13 cellular contexts compared by ENCODE assay signal in the genomic region with DNA sequence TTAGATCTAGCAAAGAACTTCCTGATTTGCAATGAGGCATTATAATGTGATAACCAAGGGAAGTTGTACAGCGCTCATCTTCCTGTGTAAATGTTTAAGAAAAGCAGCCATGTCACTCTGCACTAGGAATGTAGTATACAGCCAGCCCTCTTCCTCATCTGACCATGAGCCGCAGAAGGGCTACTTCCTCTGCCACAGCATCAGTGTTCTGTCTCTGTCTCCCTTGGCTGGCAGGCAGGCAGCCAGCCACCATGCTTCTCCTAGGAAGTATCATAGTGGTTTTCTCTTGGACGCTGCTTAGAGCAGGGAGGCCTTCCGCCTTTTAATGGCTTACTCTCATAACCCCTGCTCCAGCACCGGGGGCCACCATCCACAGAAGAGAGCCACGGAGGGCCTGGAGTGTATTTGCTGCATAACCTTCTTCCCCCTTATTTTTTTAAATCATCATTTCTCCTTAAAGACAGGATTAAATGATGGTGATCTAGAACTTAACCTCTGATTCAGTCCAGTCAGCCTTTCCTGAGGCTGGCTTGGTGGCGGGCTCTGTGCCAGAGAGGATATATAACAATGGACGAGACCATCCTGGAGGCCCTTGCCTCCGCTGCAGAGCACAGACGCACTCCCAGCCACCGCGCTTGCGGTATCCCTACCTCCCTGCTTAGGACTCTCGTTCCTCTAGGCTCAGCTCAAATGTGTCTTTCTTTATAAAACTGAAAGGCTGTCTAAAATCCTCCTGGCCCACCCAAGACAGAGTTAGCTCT. TPM values are rescaled to one million over a fixed set of nuclear protein-coding genes. Genes with fewer than 3 reads are reported as not detected.
DNase-seq lines count a peak whose midpoint lies in the region; ATAC-seq, FAIRE-seq and TF ChIP-seq lines count a peak whose summit lies in the region.
"Had no signal": no experiment of that assay in that cellular context is flagged by ENCODE, and none has a peak within 500 bp of the region (broad histone marks: within the 10 kb centered on the region; RNA-seq: fewer than 3 reads in every experiment).

No MANE protein-coding gene starts in this region.

- H3K4me3 ChIP-seq in Panc1 (ENCODE audit: low read depth in 2 of 2, low read length in 2 of 2) = no peak overlapping the region
- H3K4me3 ChIP-seq in dorsolateral prefrontal cortex = no peak overlapping the region
- H3K4me3 ChIP-seq: psoas muscle had no signal

- no TSS peak for BruUV-seq in Panc1 (replicated peaks; lab: Mats Ljungman, UMichigan)

- FAIRE-seq in GM12891 (lab: Jason Lieb, UNC) = peak; percentile 81

- POLR2A ChIA-PET in Panc1 (lab: Charles Lee) = no interaction called here

- H3K4me1 ChIP-seq in Panc1 (ENCODE audit: control insufficient read depth, insufficient read depth, low read length) = peaks cover 30% of the 10 kb centered on the region

- intact Hi-C loops in Panc1 (cut with micrococcal nuclease; ENCODE audit: unreplicated experiment) = no loop called here
- intact Hi-C loops in dorsolateral prefrontal cortex (cut with DNase I) = no loop called here
- intact Hi-C loops in posterior vena cava (cut with DNase I) = no loop called here

- H3K27ac ChIP-seq in Panc1 (ENCODE audit: low read length) = peak overlapping the region; percentile 18
- peak overlapping the region in 46 of 59 donors; percentile 4 to 87 (median 42) for H3K27ac ChIP-seq in dorsolateral prefrontal cortex
- H3K27ac ChIP-seq: psoas muscle, VCaP had no signal

- in situ Hi-C loops in Panc1 (cut with HindIII; ENCODE audit: low pct_unique_long_range_greater_than_20kb, low sequenced_read_pairs) = no loop called here

- DNase-seq in GM12891 (ENCODE audit: insufficient read length, low spot score) (no peak), Panc1 (ENCODE audit: low read depth, low spot score) (no peak), dorsolateral prefrontal cortex (peak in 1 of 10 donors; percentile 30), posterior vena cava (ENCODE audit: low spot score) (peak; percentile 82), HuH-7 (ENCODE audit: low spot score) (no peak)
- DNase-seq: activated CD8-positive, alpha-beta memory T cell treated with anti-CD3 and anti-CD28 coated beads, Interleukin-2, amount 50 U/mL, for 4 hours; CD8-positive, alpha-beta T cell; mesendoderm; psoas muscle; RPMI8226 had no signal

- no peaks in the 10 kb centered on the region for H3K9me3 ChIP-seq in Panc1 (ENCODE audit: control insufficient read depth, insufficient read depth, low read depth, low read length)
- H3K9me3 ChIP-seq: psoas muscle had no signal

- TF ChIP-seq CTCF in Panc1 (IDR thresholded peaks at IDR 0.05) (no peak), dorsolateral prefrontal cortex (IDR thresholded peaks at IDR 0.05 in 54 of 56, conservative IDR thresholded peaks at IDR 0.05 in 2 of 56; ENCODE audit: low read depth in 1 of 56, partially characterized antibody in 56 of 56) (no peak)

- ATAC-seq in Panc1 = no peak
- ATAC-seq in HG03439 (IDR thresholded peaks at IDR 0.05; ENCODE audit: unreplicated experiment) = no peak
- ATAC-seq in GM19452 (IDR thresholded peaks at IDR 0.05; ENCODE audit: unreplicated experiment) = no peak
- ATAC-seq: CD8-positive, alpha-beta T cell had no signal

- CTCF ChIA-PET in Panc1 (lab: Charles Lee) = no interaction called here

- no peaks in the 10 kb centered on the region for H3K36me3 ChIP-seq in Panc1 (ENCODE audit: control insufficient read depth, insufficient read depth, low read length)

- TF ChIP-seq POLR2A in GM12891 (IDR thresholded peaks at IDR 0.05; ENCODE audit: low read depth, low read length) = no peak

- H3K27me3 ChIP-seq in Panc1 (ENCODE audit: control insufficient read depth, insufficient read depth, low read length) (no peaks in the 10 kb centered on the region), dorsolateral prefrontal cortex (no peaks in the 10 kb centered on the region)

TF ChIP-seq in GM12891, 5 proteins besides CTCF, POLR2A, EP300 and RAD21:
- TF ChIP-seq SPI1 (IDR thresholded peaks at IDR 0.05; ENCODE audit: low read depth, low read length) (0 out of 2 replicates have a peak, but pooled peaks have one; percentile 6), PAX5 (IDR thresholded peaks at IDR 0.05; ENCODE audit: insufficient read depth, low read length, severe bottlenecking) (no peak)
TF ChIP-seq in GM12891: peak in this region for 1.

RNA-seq across cellular contexts. Expression of gene PLXNA1, which starts 57.3 kb away (rescaled TPM):
- polyA plus RNA-seq in GM12891 (2012; ENCODE audit: low read depth, missing spikeins) = 3.7 TPM
- total RNA-seq in Panc1 (2021; ENCODE audit: unreplicated experiment) (80.6 TPM), dorsolateral prefrontal cortex (10 to 100 TPM; 28.6 to 94.1 (median 62.9) TPM), posterior vena cava (10 to 100 TPM; 31.7 to 38.5 TPM)
- polyA plus RNA-seq in Panc1 (2012; ENCODE audit: insufficient read length) = 128 TPM
